21 cellular contexts compared by ENCODE assay signal in the genomic region with DNA sequence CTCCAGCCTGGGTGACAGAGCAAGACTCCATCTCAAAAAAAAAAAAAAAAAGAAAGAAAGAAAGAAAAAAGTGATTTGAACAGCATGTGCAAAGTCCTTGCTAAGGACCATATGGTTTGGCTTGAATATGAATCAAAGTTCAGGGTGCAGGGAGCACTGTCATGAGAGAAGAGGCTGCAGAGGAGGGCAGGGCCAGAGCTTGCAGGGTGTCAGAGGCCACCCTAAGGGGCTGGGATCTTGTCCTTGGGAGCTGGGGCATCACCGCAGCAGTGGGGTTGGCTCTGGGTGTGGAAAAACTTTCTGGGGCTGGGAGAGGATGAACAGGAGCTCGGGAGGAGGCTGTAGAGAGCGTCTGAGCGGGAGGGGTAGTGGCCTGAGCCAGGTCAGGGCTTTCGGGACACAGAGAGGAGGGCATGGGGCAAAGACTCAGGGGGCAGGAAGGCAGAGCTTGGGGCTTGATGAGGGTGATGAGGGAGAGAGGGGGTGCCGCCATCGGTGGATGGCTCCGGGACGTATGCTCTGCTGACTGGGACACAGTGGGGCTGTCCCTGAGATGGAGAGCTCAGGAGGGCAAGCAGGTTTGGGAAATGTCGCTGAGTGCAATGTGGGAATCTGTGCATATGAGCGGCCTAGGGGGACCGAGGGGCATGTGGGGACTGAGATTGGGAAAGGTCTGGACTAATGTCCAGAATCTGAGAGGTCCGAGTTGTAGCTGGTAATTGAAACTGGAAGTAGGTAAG. TPM values are rescaled to one million over a fixed set of nuclear protein-coding genes. Genes with fewer than 3 reads are reported as not detected.
DNase-seq lines count a peak whose midpoint lies in the region; ATAC-seq, FAIRE-seq and TF ChIP-seq lines count a peak whose summit lies in the region.
"Had no signal": no experiment of that assay in that cellular context is flagged by ENCODE, and none has a peak within 500 bp of the region (broad histone marks: within the 10 kb centered on the region; RNA-seq: fewer than 3 reads in every experiment).

No MANE protein-coding gene starts in this region.

- H3K27ac Mint-ChIP-seq in CD4-positive, alpha-beta memory T cell: no peak overlapping the region

- H3K9me3 ChIP-seq in HepG2 (ENCODE audit: low read length) (no peaks in the 10 kb centered on the region), right lobe of liver (no peaks in the 10 kb centered on the region), duodenal mucosa (ENCODE audit: control insufficient read depth in 1 of 2, low read length in 2 of 2) (no peaks in the 10 kb centered on the region), osteoblast (ENCODE audit: low read depth, low read length) (no peaks in the 10 kb centered on the region)
- H3K9me3 ChIP-seq in CD4-positive, alpha-beta memory T cell (ENCODE audit: control insufficient read depth in 1 of 2, low read length in 2 of 2): no peaks in the 10 kb centered on the region

- CTCF ChIA-PET in HepG2 (lab: Yijun Ruan, JAX; ENCODE audit: low intra/inter-chr PET ratio, low total read pairs): no interaction called here
- CTCF ChIA-PET in CD4-positive, alpha-beta memory T cell (lab: Charles Lee; ENCODE audit: partially characterized antibody): interaction anchor here (1.4 kb wide), 1 partner anchor 38 kb away, joined by 3 read pairs; no protein-coding TSS in a partner anchor

- peaks cover 4 to 13% (median 7%) of the 10 kb centered on the region in 4 donors for H3K4me1 Mint-ChIP-seq in CD4-positive, alpha-beta memory T cell

- H3K79me2 ChIP-seq in HepG2 (ENCODE audit: insufficient read depth, low read length) (no peaks in the 10 kb centered on the region), osteoblast (ENCODE audit: insufficient read depth, low read length) (peaks cover 28% of the 10 kb centered on the region)

- no peaks in the 10 kb centered on the region for H3K36me3 Mint-ChIP-seq in CD4-positive, alpha-beta memory T cell

- H3K27ac ChIP-seq in HepG2 (ENCODE audit: extremely low read length, insufficient read depth, low read length) (no peak overlapping the region), right lobe of liver (no peak overlapping the region), duodenal mucosa (ENCODE audit: low read depth, low read length) (no peak overlapping the region), osteoblast (ENCODE audit: low read depth, low read length) (no peak overlapping the region)
- H3K27ac ChIP-seq in CD4-positive, alpha-beta memory T cell (ENCODE audit: low read depth, low read length): no peak overlapping the region
- H3K27ac ChIP-seq: C4-2B, HL-60 had no signal

- in situ Hi-C loops in HepG2 (cut with HindIII; ENCODE audit: extremely low pct_ligation_motif_present, low pct_unique_long_range_greater_than_20kb): no loop called here

- H3K9me3 Mint-ChIP-seq in CD4-positive, alpha-beta memory T cell: no peaks in the 10 kb centered on the region

- H3K4me3 Mint-ChIP-seq in CD4-positive, alpha-beta memory T cell: no peak overlapping the region

- peaks cover 29 to 36% of the 10 kb centered on the region in 2 donors for H3K27me3 Mint-ChIP-seq in CD4-positive, alpha-beta memory T cell

- H2AFZ ChIP-seq in HepG2 (ENCODE audit: low read length): no peak overlapping the region
- H2AFZ ChIP-seq in osteoblast (ENCODE audit: low read length): no peak overlapping the region

- H4K20me1 ChIP-seq in HepG2 (ENCODE audit: insufficient read depth, low read length): no peaks in the 10 kb centered on the region
- peaks cover 26% of the 10 kb centered on the region for H4K20me1 ChIP-seq in osteoblast (ENCODE audit: insufficient read depth, low read length)

- BruUV-seq in HepG2 (replicated peaks; lab: Mats Ljungman, UMichigan): no TSS peak

- no peak for FAIRE-seq in HepG2 (lab: Jason Lieb, UNC)
- FAIRE-seq: A204.1, GM12892 had no signal

- WGBS in HepG2 (ENCODE audit: low lambda C conversion rate): 77% methylated on average over 13 of the region's 13 CpGs
- 92% methylated on average over 8 of the region's 13 CpGs for WGBS in right lobe of liver (ENCODE audit: insufficient coverage, low coverage, low lambda C conversion rate, missing lambda C conversion rate)

- H3K36me3 ChIP-seq in HepG2 (replicated peaks in 1 of 2; ENCODE audit: control insufficient read depth in 1 of 2, insufficient read depth in 2 of 2, low read length in 2 of 2) (no peaks in the 10 kb centered on the region), right lobe of liver (no peaks in the 10 kb centered on the region), duodenal mucosa (ENCODE audit: control insufficient read depth in 1 of 2, insufficient read depth in 2 of 2, low read length in 2 of 2) (no peaks in the 10 kb centered on the region), osteoblast (ENCODE audit: insufficient read depth, low read length) (peaks cover 3% of the 10 kb centered on the region)
- no peaks in the 10 kb centered on the region for H3K36me3 ChIP-seq in CD4-positive, alpha-beta memory T cell (ENCODE audit: insufficient read depth, low read length)

- H3K9ac ChIP-seq in HepG2 (ENCODE audit: insufficient read depth, low read depth, low read length) (no peak overlapping the region), duodenal mucosa (ENCODE audit: low read depth in 1 of 2, low read length in 2 of 2) (no peak overlapping the region)

- intact Hi-C loops in HepG2 (cut with micrococcal nuclease; ENCODE audit: unreplicated experiment) (no loop called here), right lobe of liver (cut with DNase I) (no loop called here)
- intact Hi-C loops in CD4-positive, alpha-beta memory T cell (cut with micrococcal nuclease): no loop called here

- no peak for TF ChIP-seq RAD21 in HepG2 (CRISPR knock-in tag; IDR thresholded peaks at IDR 0.05)

- DNase-seq in HepG2 (ENCODE audit: low spot score) (no peak), right lobe of liver (no peak), osteoblast (ENCODE audit: insufficient read length, low spot score, missing footprints) (peak; percentile 57), AG08395 (ENCODE audit: low spot score) (no peak), NCI-H524 treated with DMSO at 0.1 percent for 48 hours (lab: John Stamatoyannopoulos, UW) (no peak)
- no peak for DNase-seq in CD4-positive, alpha-beta memory T cell
- DNase-seq: COR-L47, DMS153, NCI-H1048, NCI-H1436 treated with DMSO at 0.1 percent for 48 hours, NCI-H2081, NCI-H510A, NCI-H82, PC-3 had no signal

- no peak for TF ChIP-seq POLR2A in HepG2 (IDR thresholded peaks at IDR 0.05; ENCODE audit: insufficient read depth in 1 of 2, low read depth in 2 of 2, low read length in 2 of 2)
- TF ChIP-seq POLR2A in right lobe of liver (IDR thresholded peaks at IDR 0.05): no peak

- no peak for ATAC-seq in HepG2
- ATAC-seq in right lobe of liver: no peak
- ATAC-seq in HG02938 (IDR thresholded peaks at IDR 0.05; ENCODE audit: unreplicated experiment): no peak
- ATAC-seq: PC-3 had no signal

- POLR2A ChIA-PET in HepG2 (lab: Yijun Ruan, JAX): interaction anchor here (1.0 to 1.2 kb wide), 3 partner anchors 10 to 25 kb away, joined by 3 to 4 read pairs (median 4); no protein-coding TSS in a partner anchor
- POLR2A ChIA-PET in CD4-positive, alpha-beta memory T cell (lab: Charles Lee; ENCODE audit: partially characterized antibody): no interaction called here

- TF ChIP-seq EP300 in HepG2 (IDR thresholded peaks at IDR 0.05; ENCODE audit: low read depth in 2 of 2, low read length in 2 of 2) (no peak), HepG2 (CRISPR knock-in tag; IDR thresholded peaks at IDR 0.05; ENCODE audit: borderline replicate concordance) (no peak)

- H3K4me3 ChIP-seq in HepG2 (replicated peaks in 1 of 3; ENCODE audit: insufficient read depth in 1 of 3, low read depth in 2 of 3, low read length in 3 of 3) (no peak overlapping the region), right lobe of liver (no peak overlapping the region), duodenal mucosa (ENCODE audit: low read depth in 1 of 2, low read length in 2 of 2) (peak overlapping the region; percentile 28 to 40), osteoblast (ENCODE audit: insufficient read depth, low read length) (no peak overlapping the region)
- no peak overlapping the region for H3K4me3 ChIP-seq in CD4-positive, alpha-beta memory T cell (ENCODE audit: low read length in 2 of 2)

- no peaks in the 10 kb centered on the region for H3K27me3 ChIP-seq in HepG2 (ENCODE audit: control insufficient read depth in 1 of 2, insufficient read depth in 2 of 2, low read length in 2 of 2)
- no peaks in the 10 kb centered on the region for H3K27me3 ChIP-seq in right lobe of liver
- H3K27me3 ChIP-seq in duodenal mucosa (ENCODE audit: control insufficient read depth in 1 of 2, insufficient read depth in 2 of 2, low read length in 2 of 2): no peaks in the 10 kb centered on the region
- H3K27me3 ChIP-seq in osteoblast (ENCODE audit: insufficient read depth, low read length): peaks cover 3% of the 10 kb centered on the region
- peaks cover 5% of the 10 kb centered on the region for H3K27me3 ChIP-seq in CD4-positive, alpha-beta memory T cell (ENCODE audit: insufficient read depth, low read length)

- H3K4me2 ChIP-seq in HepG2 (ENCODE audit: low read depth, low read length) (peak overlapping the region; percentile 33; the same call in 1 of the 2 replicates), osteoblast (ENCODE audit: insufficient read depth, low read length) (no peak overlapping the region)

- TF ChIP-seq CTCF in HepG2 (CRISPR knock-in tag; IDR thresholded peaks at IDR 0.05) (no peak), right lobe of liver (IDR thresholded peaks at IDR 0.05) (no peak), osteoblast (IDR thresholded peaks at IDR 0.05; ENCODE audit: extremely low read depth, low read depth, low read length) (no peak)

- H3K4me1 ChIP-seq in HepG2 (ENCODE audit: insufficient read depth, low read length): peaks cover 45% of the 10 kb centered on the region
- no peaks in the 10 kb centered on the region for H3K4me1 ChIP-seq in right lobe of liver
- H3K4me1 ChIP-seq in duodenal mucosa (ENCODE audit: control insufficient read depth in 1 of 2, insufficient read depth in 2 of 2, low read length in 2 of 2): peaks cover 26 to 31% of the 10 kb centered on the region in 2 donors
- H3K4me1 ChIP-seq in osteoblast (ENCODE audit: insufficient read depth, low read length): peaks cover 13% of the 10 kb centered on the region
- peaks cover 10% of the 10 kb centered on the region for H3K4me1 ChIP-seq in CD4-positive, alpha-beta memory T cell (ENCODE audit: insufficient read depth, low read length)

RNA-seq across cellular contexts. Expression of a gene that starts 3.0 kb away (rescaled TPM):
- total RNA-seq in HepG2 (2016; rRNA removed; fragmentation: Illumina TruSeq; extraction: Trizol): 1.7 and 1.9 TPM in 2 replicates
- total RNA-seq in HepG2 (2016; cell fraction: cytosol; rRNA removed; fragmentation: Illumina TruSeq; extraction: Trizol; ENCODE audit: low read depth): 0.91 and 1.1 TPM in 2 replicates
- 1.2 and 1.5 TPM in 2 replicates for total RNA-seq in HepG2 (2016; cell fraction: insoluble cytoplasmic fraction; rRNA removed; fragmentation: Illumina TruSeq; extraction: Trizol)
- total RNA-seq in HepG2 (2016; cell fraction: membrane; rRNA removed; fragmentation: Illumina TruSeq; extraction: Trizol): 1.2 and 1.6 TPM in 2 replicates
- 3.3 and 3.9 TPM in 2 replicates for total RNA-seq in HepG2 (2016; cell fraction: nucleus; rRNA removed; fragmentation: Illumina TruSeq; extraction: Trizol)
- polyA plus RNA-seq in HepG2 (2011; rRNA removed): 4.3 and 6.3 TPM in 2 replicates
- polyA plus RNA-seq in HepG2 (2011; cell fraction: cytosol; rRNA removed): 3.2 and 3.5 TPM in 2 replicates
- polyA plus RNA-seq in HepG2 (2011; cell fraction: nucleus; rRNA removed): 27.5 and 33.2 TPM in 2 replicates
- polyA plus RNA-seq in HepG2 (2012): 6.3 and 7.5 TPM in 2 replicates
- polyA plus RNA-seq in HepG2 (2016; cell fraction: cytosol; fragmentation: Illumina TruSeq; extraction: Trizol; ENCODE audit: low read depth): 0.50 and 0.69 TPM in 2 replicates
- 0.73 and 1.3 TPM in 2 replicates for polyA plus RNA-seq in HepG2 (2016; cell fraction: insoluble cytoplasmic fraction; fragmentation: Illumina TruSeq; extraction: Trizol; ENCODE audit: low read depth)
- 1.1 TPM in 2 replicates for polyA plus RNA-seq in HepG2 (2016; cell fraction: membrane; fragmentation: Illumina TruSeq; extraction: Trizol; ENCODE audit: low read depth)
- 6.3 and 6.9 TPM in 2 replicates for polyA plus RNA-seq in HepG2 (2016; cell fraction: nucleus; fragmentation: Illumina TruSeq; extraction: Trizol; ENCODE audit: insufficient read depth, low read depth)
- 4.8 and 7.6 TPM in 2 replicates for polyA minus RNA-seq in HepG2 (2011; rRNA and poly(A)+ RNA removed; ENCODE audit: low replicate concordance)
- polyA minus RNA-seq in HepG2 (2011; cell fraction: cytosol; rRNA and poly(A)+ RNA removed): 1.8 and 3.2 TPM in 2 replicates
- 5.5 and 6.3 TPM in 2 replicates for polyA minus RNA-seq in HepG2 (2011; cell fraction: nucleus; rRNA and poly(A)+ RNA removed)
- 10 to 100 TPM in 5 of 6 experiments, 1 to 10 TPM in 1; 9.2 to 31.1 (median 14.3) TPM for total RNA-seq in right lobe of liver
- 15.9 and 20.6 TPM in 2 replicates for total RNA-seq in osteoblast
- total RNA-seq in CD4-positive, alpha-beta memory T cell: under 1 TPM in 1 of 2 experiments, not detected in 1; 0.41 TPM
- not detected for polyA plus RNA-seq in CD4-positive, alpha-beta memory T cell

RNA-seq across cellular contexts. Expression of a gene that starts 5.4 kb away (rescaled TPM):
- total RNA-seq in HepG2 (2016; rRNA removed; fragmentation: Illumina TruSeq; extraction: Trizol) (1.5 and 3.6 TPM in 2 replicates), right lobe of liver (under 1 TPM in 4 of 6 experiments, not detected in 2; 0.18 to 0.68 (median 0.19) TPM), osteoblast (not detected in 2 replicates)
- 0.18 and 0.20 TPM in 2 replicates for total RNA-seq in HepG2 (2016; cell fraction: cytosol; rRNA removed; fragmentation: Illumina TruSeq; extraction: Trizol; ENCODE audit: low read depth)
- 1.0 and 4.4 TPM in 2 replicates for total RNA-seq in HepG2 (2016; cell fraction: insoluble cytoplasmic fraction; rRNA removed; fragmentation: Illumina TruSeq; extraction: Trizol)
- total RNA-seq in HepG2 (2016; cell fraction: membrane; rRNA removed; fragmentation: Illumina TruSeq; extraction: Trizol): 0.24 and 0.46 TPM in 2 replicates
- total RNA-seq in HepG2 (2016; cell fraction: nucleus; rRNA removed; fragmentation: Illumina TruSeq; extraction: Trizol): 2.5 and 3.4 TPM in 2 replicates
- 15.4 and 26.4 TPM in 2 replicates for polyA plus RNA-seq in HepG2 (2011; rRNA removed)
- polyA plus RNA-seq in HepG2 (2011; cell fraction: cytosol; rRNA removed): 13.5 and 21.9 TPM in 2 replicates
- polyA plus RNA-seq in HepG2 (2011; cell fraction: nucleus; rRNA removed): 13.0 and 19.9 TPM in 2 replicates
- polyA plus RNA-seq in HepG2 (2012): 17.7 and 25.6 TPM in 2 replicates
- 0.20 and 0.45 TPM in 2 replicates for polyA plus RNA-seq in HepG2 (2016; cell fraction: cytosol; fragmentation: Illumina TruSeq; extraction: Trizol; ENCODE audit: low read depth)
- 1.3 and 2.6 TPM in 2 replicates for polyA plus RNA-seq in HepG2 (2016; cell fraction: insoluble cytoplasmic fraction; fragmentation: Illumina TruSeq; extraction: Trizol; ENCODE audit: low read depth)
- 0.15 and 0.74 TPM in 2 replicates for polyA plus RNA-seq in HepG2 (2016; cell fraction: membrane; fragmentation: Illumina TruSeq; extraction: Trizol; ENCODE audit: low read depth)
- polyA plus RNA-seq in HepG2 (2016; cell fraction: nucleus; fragmentation: Illumina TruSeq; extraction: Trizol; ENCODE audit: insufficient read depth, low read depth): 7.3 and 9.2 TPM in 2 replicates
- polyA minus RNA-seq in HepG2 (2011; rRNA and poly(A)+ RNA removed; ENCODE audit: low replicate concordance): 0.28 and 5.1 TPM in 2 replicates
- 3.9 and 8.6 TPM in 2 replicates for polyA minus RNA-seq in HepG2 (2011; cell fraction: cytosol; rRNA and poly(A)+ RNA removed)
- 2.2 and 4.6 TPM in 2 replicates for polyA minus RNA-seq in HepG2 (2011; cell fraction: nucleus; rRNA and poly(A)+ RNA removed)
- total RNA-seq in CD4-positive, alpha-beta memory T cell: not detected
- not detected for polyA plus RNA-seq in CD4-positive, alpha-beta memory T cell
- total RNA-seq: H4, PC-3 had no signal

RNA-seq across cellular contexts. Expression of a gene that starts 41.3 kb away (rescaled TPM):
- 6.3 and 8.6 TPM in 2 replicates for total RNA-seq in HepG2 (2016; rRNA removed; fragmentation: Illumina TruSeq; extraction: Trizol)
- 1.9 and 2.7 TPM in 2 replicates for total RNA-seq in HepG2 (2016; cell fraction: cytosol; rRNA removed; fragmentation: Illumina TruSeq; extraction: Trizol; ENCODE audit: low read depth)
- 6.5 and 8.9 TPM in 2 replicates for total RNA-seq in HepG2 (2016; cell fraction: insoluble cytoplasmic fraction; rRNA removed; fragmentation: Illumina TruSeq; extraction: Trizol)
- total RNA-seq in HepG2 (2016; cell fraction: membrane; rRNA removed; fragmentation: Illumina TruSeq; extraction: Trizol): 4.5 and 5.6 TPM in 2 replicates
- total RNA-seq in HepG2 (2016; cell fraction: nucleus; rRNA removed; fragmentation: Illumina TruSeq; extraction: Trizol): 8.1 and 9.0 TPM in 2 replicates
- 6.7 and 8.9 TPM in 2 replicates for polyA plus RNA-seq in HepG2 (2011; rRNA removed)
- 6.0 and 7.5 TPM in 2 replicates for polyA plus RNA-seq in HepG2 (2011; cell fraction: cytosol; rRNA removed)
- polyA plus RNA-seq in HepG2 (2011; cell fraction: nucleus; rRNA removed): 37.0 and 50.3 TPM in 2 replicates
- polyA plus RNA-seq in HepG2 (2012): 9.4 and 9.5 TPM in 2 replicates
- 1.9 and 2.8 TPM in 2 replicates for polyA plus RNA-seq in HepG2 (2016; cell fraction: cytosol; fragmentation: Illumina TruSeq; extraction: Trizol; ENCODE audit: low read depth)
- polyA plus RNA-seq in HepG2 (2016; cell fraction: insoluble cytoplasmic fraction; fragmentation: Illumina TruSeq; extraction: Trizol; ENCODE audit: low read depth): 6.2 and 6.5 TPM in 2 replicates
- polyA plus RNA-seq in HepG2 (2016; cell fraction: membrane; fragmentation: Illumina TruSeq; extraction: Trizol; ENCODE audit: low read depth): 3.3 and 4.2 TPM in 2 replicates
- polyA plus RNA-seq in HepG2 (2016; cell fraction: nucleus; fragmentation: Illumina TruSeq; extraction: Trizol; ENCODE audit: insufficient read depth, low read depth): 21.5 and 24.1 TPM in 2 replicates
- polyA minus RNA-seq in HepG2 (2011; rRNA and poly(A)+ RNA removed; ENCODE audit: low replicate concordance): 8.5 and 15.8 TPM in 2 replicates
- 4.9 and 5.9 TPM in 2 replicates for polyA minus RNA-seq in HepG2 (2011; cell fraction: cytosol; rRNA and poly(A)+ RNA removed)
- polyA minus RNA-seq in HepG2 (2011; cell fraction: nucleus; rRNA and poly(A)+ RNA removed): 13.8 and 16.6 TPM in 2 replicates
- 1 to 10 TPM; 1.8 to 6.6 (median 3.1) TPM for total RNA-seq in right lobe of liver
- total RNA-seq in osteoblast: 1.1 and 1.2 TPM in 2 replicates
- total RNA-seq in CD4-positive, alpha-beta memory T cell: 1 to 10 TPM; 4.0 to 4.5 TPM
- under 1 TPM; 0.27 to 0.68 TPM for polyA plus RNA-seq in CD4-positive, alpha-beta memory T cell

RNA-seq across cellular contexts. Expression of a gene that starts 41.7 kb away (rescaled TPM):
- total RNA-seq in HepG2 (2016; rRNA removed; fragmentation: Illumina TruSeq; extraction: Trizol) (0.80 and 1.4 TPM in 2 replicates), right lobe of liver (1 to 10 TPM in 5 of 6 experiments, under 1 TPM in 1; 0.73 to 8.1 (median 1.5) TPM), osteoblast (0.36 TPM in 1 of 2 replicates, not detected in the other)
- total RNA-seq in HepG2 (2016; cell fraction: cytosol; rRNA removed; fragmentation: Illumina TruSeq; extraction: Trizol; ENCODE audit: low read depth): 1.6 and 3.1 TPM in 2 replicates
- 1.6 and 1.9 TPM in 2 replicates for total RNA-seq in HepG2 (2016; cell fraction: insoluble cytoplasmic fraction; rRNA removed; fragmentation: Illumina TruSeq; extraction: Trizol)
- total RNA-seq in HepG2 (2016; cell fraction: membrane; rRNA removed; fragmentation: Illumina TruSeq; extraction: Trizol): 2.1 and 2.4 TPM in 2 replicates
- total RNA-seq in HepG2 (2016; cell fraction: nucleus; rRNA removed; fragmentation: Illumina TruSeq; extraction: Trizol): 0.59 and 0.94 TPM in 2 replicates
- polyA plus RNA-seq in HepG2 (2011; rRNA removed): 1.5 and 3.0 TPM in 2 replicates
- polyA plus RNA-seq in HepG2 (2011; cell fraction: cytosol; rRNA removed): 2.6 TPM in 2 replicates
- 3.8 and 4.8 TPM in 2 replicates for polyA plus RNA-seq in HepG2 (2011; cell fraction: nucleus; rRNA removed)
- 1.1 and 1.9 TPM in 2 replicates for polyA plus RNA-seq in HepG2 (2012)
- polyA plus RNA-seq in HepG2 (2016; cell fraction: cytosol; fragmentation: Illumina TruSeq; extraction: Trizol; ENCODE audit: low read depth): 2.0 and 2.7 TPM in 2 replicates
- 1.6 and 2.2 TPM in 2 replicates for polyA plus RNA-seq in HepG2 (2016; cell fraction: insoluble cytoplasmic fraction; fragmentation: Illumina TruSeq; extraction: Trizol; ENCODE audit: low read depth)
- 1.5 and 1.6 TPM in 2 replicates for polyA plus RNA-seq in HepG2 (2016; cell fraction: membrane; fragmentation: Illumina TruSeq; extraction: Trizol; ENCODE audit: low read depth)
- 0.74 TPM in 1 of 2 replicates, not detected in the other for polyA plus RNA-seq in HepG2 (2016; cell fraction: nucleus; fragmentation: Illumina TruSeq; extraction: Trizol; ENCODE audit: insufficient read depth, low read depth)
- 1.3 TPM in 2 replicates for polyA minus RNA-seq in HepG2 (2011; rRNA and poly(A)+ RNA removed; ENCODE audit: low replicate concordance)
- polyA minus RNA-seq in HepG2 (2011; cell fraction: cytosol; rRNA and poly(A)+ RNA removed): 0.89 and 1.2 TPM in 2 replicates
- polyA minus RNA-seq in HepG2 (2011; cell fraction: nucleus; rRNA and poly(A)+ RNA removed): 1.8 and 3.0 TPM in 2 replicates
- 1 to 10 TPM; 1.7 to 1.9 TPM for total RNA-seq in CD4-positive, alpha-beta memory T cell
- 1 to 10 TPM; 1.9 to 3.7 TPM for polyA plus RNA-seq in CD4-positive, alpha-beta memory T cell

RNA-seq across cellular contexts. Expression of a gene that starts 46.5 kb away (rescaled TPM):
- 3.5 and 5.3 TPM in 2 replicates for total RNA-seq in HepG2 (2016; rRNA removed; fragmentation: Illumina TruSeq; extraction: Trizol)
- total RNA-seq in HepG2 (2016; cell fraction: cytosol; rRNA removed; fragmentation: Illumina TruSeq; extraction: Trizol; ENCODE audit: low read depth): 5.6 and 7.0 TPM in 2 replicates
- 2.9 and 5.2 TPM in 2 replicates for total RNA-seq in HepG2 (2016; cell fraction: insoluble cytoplasmic fraction; rRNA removed; fragmentation: Illumina TruSeq; extraction: Trizol)
- total RNA-seq in HepG2 (2016; cell fraction: membrane; rRNA removed; fragmentation: Illumina TruSeq; extraction: Trizol): 6.4 and 6.9 TPM in 2 replicates
- total RNA-seq in HepG2 (2016; cell fraction: nucleus; rRNA removed; fragmentation: Illumina TruSeq; extraction: Trizol): 3.4 and 4.1 TPM in 2 replicates
- 7.6 and 8.6 TPM in 2 replicates for polyA plus RNA-seq in HepG2 (2011; rRNA removed)
- 5.0 and 9.3 TPM in 2 replicates for polyA plus RNA-seq in HepG2 (2011; cell fraction: cytosol; rRNA removed)
- 15.9 and 17.9 TPM in 2 replicates for polyA plus RNA-seq in HepG2 (2011; cell fraction: nucleus; rRNA removed)
- polyA plus RNA-seq in HepG2 (2012): 3.9 and 4.2 TPM in 2 replicates
- 4.7 and 5.8 TPM in 2 replicates for polyA plus RNA-seq in HepG2 (2016; cell fraction: cytosol; fragmentation: Illumina TruSeq; extraction: Trizol; ENCODE audit: low read depth)
- 3.3 and 3.7 TPM in 2 replicates for polyA plus RNA-seq in HepG2 (2016; cell fraction: insoluble cytoplasmic fraction; fragmentation: Illumina TruSeq; extraction: Trizol; ENCODE audit: low read depth)
- 2.7 and 6.8 TPM in 2 replicates for polyA plus RNA-seq in HepG2 (2016; cell fraction: membrane; fragmentation: Illumina TruSeq; extraction: Trizol; ENCODE audit: low read depth)
- polyA plus RNA-seq in HepG2 (2016; cell fraction: nucleus; fragmentation: Illumina TruSeq; extraction: Trizol; ENCODE audit: insufficient read depth, low read depth): 8.3 and 9.6 TPM in 2 replicates
- polyA minus RNA-seq in HepG2 (2011; rRNA and poly(A)+ RNA removed; ENCODE audit: low replicate concordance): 3.8 and 4.0 TPM in 2 replicates
- 0.88 and 1.7 TPM in 2 replicates for polyA minus RNA-seq in HepG2 (2011; cell fraction: cytosol; rRNA and poly(A)+ RNA removed)
- 4.9 and 8.3 TPM in 2 replicates for polyA minus RNA-seq in HepG2 (2011; cell fraction: nucleus; rRNA and poly(A)+ RNA removed)
- total RNA-seq in right lobe of liver: 1 to 10 TPM; 1.5 to 4.3 (median 2.4) TPM
- 5.6 and 6.2 TPM in 2 replicates for total RNA-seq in osteoblast
- total RNA-seq in CD4-positive, alpha-beta memory T cell: 10 to 100 TPM; 17.7 to 18.6 TPM
- 1 to 10 TPM; 4.4 to 5.3 TPM for polyA plus RNA-seq in CD4-positive, alpha-beta memory T cell

Comparison
In these comparisons a context has a peak if more than half of its experiments do, and no peak if none do; other contexts are left out.
1. H3K4me3 ChIP-seq: peak in duodenal mucosa (2 of 2); none in HepG2 (0 of 3), right lobe of liver (0 of 3), osteoblast (single experiment) and CD4-positive, alpha-beta memory T cell (0 of 2).